2 cellular contexts compared by ENCODE assay signal in genomic region chr3:25153561-25153960, GRCh38.
TF ChIP-seq lines count a peak whose summit lies in the region.

No MANE protein-coding gene starts in this region.

TF ChIP-seq in GM23338, 12 proteins besides CTCF, POLR2A, EP300 and RAD21 (continued from another document):
- no peak for TF ChIP-seq ZNF462 (CRISPR knock-in tag; IDR thresholded peaks at IDR 0.05)
- TF ChIP-seq, protein P1, sequence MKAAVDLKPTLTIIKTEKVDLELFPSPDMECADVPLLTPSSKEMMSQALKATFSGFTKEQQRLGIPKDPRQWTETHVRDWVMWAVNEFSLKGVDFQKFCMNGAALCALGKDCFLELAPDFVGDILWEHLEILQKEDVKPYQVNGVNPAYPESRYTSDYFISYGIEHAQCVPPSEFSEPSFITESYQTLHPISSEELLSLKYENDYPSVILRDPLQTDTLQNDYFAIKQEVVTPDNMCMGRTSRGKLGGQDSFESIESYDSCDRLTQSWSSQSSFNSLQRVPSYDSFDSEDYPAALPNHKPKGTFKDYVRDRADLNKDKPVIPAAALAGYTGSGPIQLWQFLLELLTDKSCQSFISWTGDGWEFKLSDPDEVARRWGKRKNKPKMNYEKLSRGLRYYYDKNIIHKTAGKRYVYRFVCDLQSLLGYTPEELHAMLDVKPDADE (IDR thresholded peaks at IDR 0.05), result no peak

TF ChIP-seq in WTC11, 78 proteins besides CTCF, POLR2A, EP300 and RAD21 (continued from another document):
- TF ChIP-seq ZNF425 (CRISPR knock-in tag; conservative IDR thresholded peaks at IDR 0.05) (no peak), ZNF219 (CRISPR knock-in tag; IDR thresholded peaks at IDR 0.05; ENCODE audit: borderline replicate concordance) (no peak), MLX (CRISPR knock-in tag; IDR thresholded peaks at IDR 0.05) (no peak), PREB (CRISPR knock-in tag; IDR thresholded peaks at IDR 0.05; ENCODE audit: borderline replicate concordance) (no peak), SOX15 (CRISPR knock-in tag; IDR thresholded peaks at IDR 0.05) (no peak), NFATC4 (CRISPR knock-in tag; IDR thresholded peaks at IDR 0.05) (no peak), RELA (CRISPR knock-in tag; IDR thresholded peaks at IDR 0.05; ENCODE audit: borderline replicate concordance) (no peak), SMAD3 (CRISPR knock-in tag; IDR thresholded peaks at IDR 0.05; ENCODE audit: borderline replicate concordance) (no peak), ZNF138 (CRISPR knock-in tag; conservative IDR thresholded peaks at IDR 0.05) (no peak)
- TF ChIP-seq, protein P2, sequence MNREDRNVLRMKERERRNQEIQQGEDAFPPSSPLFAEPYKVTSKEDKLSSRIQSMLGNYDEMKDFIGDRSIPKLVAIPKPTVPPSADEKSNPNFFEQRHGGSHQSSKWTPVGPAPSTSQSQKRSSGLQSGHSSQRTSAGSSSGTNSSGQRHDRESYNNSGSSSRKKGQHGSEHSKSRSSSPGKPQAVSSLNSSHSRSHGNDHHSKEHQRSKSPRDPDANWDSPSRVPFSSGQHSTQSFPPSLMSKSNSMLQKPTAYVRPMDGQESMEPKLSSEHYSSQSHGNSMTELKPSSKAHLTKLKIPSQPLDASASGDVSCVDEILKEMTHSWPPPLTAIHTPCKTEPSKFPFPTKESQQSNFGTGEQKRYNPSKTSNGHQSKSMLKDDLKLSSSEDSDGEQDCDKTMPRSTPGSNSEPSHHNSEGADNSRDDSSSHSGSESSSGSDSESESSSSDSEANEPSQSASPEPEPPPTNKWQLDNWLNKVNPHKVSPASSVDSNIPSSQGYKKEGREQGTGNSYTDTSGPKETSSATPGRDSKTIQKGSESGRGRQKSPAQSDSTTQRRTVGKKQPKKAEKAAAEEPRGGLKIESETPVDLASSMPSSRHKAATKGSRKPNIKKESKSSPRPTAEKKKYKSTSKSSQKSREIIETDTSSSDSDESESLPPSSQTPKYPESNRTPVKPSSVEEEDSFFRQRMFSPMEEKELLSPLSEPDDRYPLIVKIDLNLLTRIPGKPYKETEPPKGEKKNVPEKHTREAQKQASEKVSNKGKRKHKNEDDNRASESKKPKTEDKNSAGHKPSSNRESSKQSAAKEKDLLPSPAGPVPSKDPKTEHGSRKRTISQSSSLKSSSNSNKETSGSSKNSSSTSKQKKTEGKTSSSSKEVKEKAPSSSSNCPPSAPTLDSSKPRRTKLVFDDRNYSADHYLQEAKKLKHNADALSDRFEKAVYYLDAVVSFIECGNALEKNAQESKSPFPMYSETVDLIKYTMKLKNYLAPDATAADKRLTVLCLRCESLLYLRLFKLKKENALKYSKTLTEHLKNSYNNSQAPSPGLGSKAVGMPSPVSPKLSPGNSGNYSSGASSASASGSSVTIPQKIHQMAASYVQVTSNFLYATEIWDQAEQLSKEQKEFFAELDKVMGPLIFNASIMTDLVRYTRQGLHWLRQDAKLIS (CRISPR knock-in tag; IDR thresholded peaks at IDR 0.05; ENCODE audit: borderline replicate concordance), result no peak
- TF ChIP-seq, protein P3, sequence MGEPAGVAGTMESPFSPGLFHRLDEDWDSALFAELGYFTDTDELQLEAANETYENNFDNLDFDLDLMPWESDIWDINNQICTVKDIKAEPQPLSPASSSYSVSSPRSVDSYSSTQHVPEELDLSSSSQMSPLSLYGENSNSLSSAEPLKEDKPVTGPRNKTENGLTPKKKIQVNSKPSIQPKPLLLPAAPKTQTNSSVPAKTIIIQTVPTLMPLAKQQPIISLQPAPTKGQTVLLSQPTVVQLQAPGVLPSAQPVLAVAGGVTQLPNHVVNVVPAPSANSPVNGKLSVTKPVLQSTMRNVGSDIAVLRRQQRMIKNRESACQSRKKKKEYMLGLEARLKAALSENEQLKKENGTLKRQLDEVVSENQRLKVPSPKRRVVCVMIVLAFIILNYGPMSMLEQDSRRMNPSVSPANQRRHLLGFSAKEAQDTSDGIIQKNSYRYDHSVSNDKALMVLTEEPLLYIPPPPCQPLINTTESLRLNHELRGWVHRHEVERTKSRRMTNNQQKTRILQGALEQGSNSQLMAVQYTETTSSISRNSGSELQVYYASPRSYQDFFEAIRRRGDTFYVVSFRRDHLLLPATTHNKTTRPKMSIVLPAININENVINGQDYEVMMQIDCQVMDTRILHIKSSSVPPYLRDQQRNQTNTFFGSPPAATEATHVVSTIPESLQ (CRISPR knock-in tag; IDR thresholded peaks at IDR 0.05), result no peak
